ENCODE assay signal across 8 cellular contexts in genomic region chr3:48429416-48430358, GRCh38. TPM values are rescaled to one million over a fixed set of nuclear protein-coding genes. Genes with fewer than 3 reads are reported as not detected.
DNase-seq lines count a peak whose midpoint lies in the region; ATAC-seq and TF ChIP-seq lines count a peak whose summit lies in the region.

PLXNB1 (minus strand) TSS chr3:48430086; CDS start chr3:48424611, 5,475 bp downstream.

- peak within 1 kb of the TSS; percentile 50 for H3K4me3 ChIP-seq in MG63
- peak within 1 kb of the TSS; percentile 60 for H3K4me3 ChIP-seq in astrocyte of the spinal cord (ENCODE audit: low read depth, low read length)
- H3K4me3 ChIP-seq in hepatocyte, result peak within 1 kb of the TSS; percentile 96
- H3K4me3 ChIP-seq in psoas muscle, result peak within 1 kb of the TSS; percentile 84

- intact Hi-C loops in psoas muscle (cut with DNase I), result loop anchor here in 1 of 2 donors (5.0 kb wide), 1 partner anchor 197 kb away; no protein-coding TSS in a partner anchor

- H3K79me2 ChIP-seq in hepatocyte, result peaks cover 73% of the 10 kb centered on the region

- H4K20me1 ChIP-seq in hepatocyte (ENCODE audit: insufficient read depth, poor library complexity, severe bottlenecking), result peaks cover 32% of the 10 kb centered on the region

- H3K4me1 ChIP-seq in hepatocyte (ENCODE audit: insufficient read depth) (peaks cover 79% of the 10 kb centered on the region), psoas muscle (peaks cover 4% of the 10 kb centered on the region)

- ATAC-seq in psoas muscle (peak; percentile 60 to 76 (median 68)), HG03139 (IDR thresholded peaks at IDR 0.05; ENCODE audit: unreplicated experiment) (no peak)

- DNase-seq in GM13976 (ENCODE audit: low spot score), result peak; percentile 85
- DNase-seq in MG63, result peak; percentile 34
- peak; percentile 33 to 65 (median 55) for DNase-seq in T-helper 2 cell
- peak; percentile 61 for DNase-seq in astrocyte of the spinal cord (ENCODE audit: low read depth, low spot score)
- peak; percentile 93 for DNase-seq in hepatocyte (ENCODE audit: low spot score)
- DNase-seq in psoas muscle, result peak; percentile 63 to 76
- DNase-seq in NCI-H1694 (lab: John Stamatoyannopoulos, UW), result no peak

- no peaks in the 10 kb centered on the region for H3K9me2 ChIP-seq in hepatocyte (replicated peaks; ENCODE audit: insufficient read depth)

- H3K27ac ChIP-seq in hepatocyte (peak within 1 kb of the TSS; percentile 96), psoas muscle (peak within 1 kb of the TSS; percentile 46)

- H3K4me2 ChIP-seq in hepatocyte, result peak within 1 kb of the TSS; percentile 97

- H3K27me3 ChIP-seq in MG63, result no peaks in the 10 kb centered on the region
- no peaks in the 10 kb centered on the region for H3K27me3 ChIP-seq in hepatocyte
- H3K27me3 ChIP-seq in psoas muscle (ENCODE audit: insufficient read depth in 3 of 3, low read length in 2 of 3), result peaks cover 0 to 15% (median 4%) of the 10 kb centered on the region in 3 donors

- in situ Hi-C loops in GM13976 (cut with MboI; ENCODE audit: low sequenced_read_pairs, unreplicated experiment), result loop anchor here (10.0 kb wide), 1 partner anchor 155 kb away; no protein-coding TSS in a partner anchor
- in situ Hi-C loops in astrocyte of the spinal cord (cut with HindIII; ENCODE audit: low sequenced_read_pairs), result no loop called here

- H3K36me3 ChIP-seq in MG63, result no peaks in the 10 kb centered on the region; the same call in 1 of the 2 replicates
- no peaks in the 10 kb centered on the region for H3K36me3 ChIP-seq in hepatocyte (replicated peaks; ENCODE audit: insufficient read depth, low read depth)
- H3K36me3 ChIP-seq in psoas muscle (ENCODE audit: insufficient read depth in 1 of 2, low read depth in 1 of 2), result peaks cover 3 to 27% of the 10 kb centered on the region in 2 donors

- TF ChIP-seq CTCF in GM13976 (IDR thresholded peaks at IDR 0.05; ENCODE audit: borderline replicate concordance, control extremely low read depth, extremely low read depth, insufficient read depth, missing control alignments), result no peak
- no peak for TF ChIP-seq CTCF in astrocyte of the spinal cord (IDR thresholded peaks at IDR 0.05; ENCODE audit: low read depth, low read length)
- no peak for TF ChIP-seq CTCF in hepatocyte (IDR thresholded peaks at IDR 0.05; ENCODE audit: poor library complexity)
- no peak for TF ChIP-seq CTCF in psoas muscle (IDR thresholded peaks at IDR 0.05)

- H3K9me3 ChIP-seq in MG63 (no peaks in the 10 kb centered on the region), hepatocyte (ENCODE audit: low read depth) (no peaks in the 10 kb centered on the region), psoas muscle (no peaks in the 10 kb centered on the region)

- WGBS in hepatocyte (ENCODE audit: low lambda C conversion rate, missing lambda C conversion rate), result 2% methylated on average over 9 of the region's 80 CpGs
- WGBS in psoas muscle, 3 donors, result 3 to 5% (median 3%) methylated on average over 39 to 80 of the region's 80 CpGs

- peak within 1 kb of the TSS; percentile 7 for H2AFZ ChIP-seq in hepatocyte

RNA-seq across cellular contexts. Expression of gene PLXNB1, which starts in this region (rescaled TPM):
- total RNA-seq in MG63 (2014; rRNA removed; shearing (Covaris generic); ENCODE audit: low replicate concordance), result 1.6 and 7.0 TPM in 2 replicates
- total RNA-seq in hepatocyte (73.2 and 74.5 TPM in 2 replicates), psoas muscle (1 to 10 TPM; 2.5 to 3.9 (median 2.8) TPM)
- polyA plus RNA-seq in hepatocyte (71.3 and 79.0 TPM in 2 replicates), psoas muscle (1 to 10 TPM; 2.3 to 6.1 (median 2.5) TPM)

Comparison
In these comparisons a context has a peak if more than half of its experiments do, and no peak if none do; other contexts are left out.
1. RNA of gene PLXNB1 (polyA plus RNA-seq): 71.3 to 79.0 TPM in hepatocyte; 2.3 to 6.1 TPM in psoas muscle; every median in the first group is over 10 times any median in the second.
2. Peak in every context shown above with its lines, with median percentiles within 50 percentile points of each other: H3K4me3 ChIP-seq.